ENCODE assay signal across 17 cellular contexts in the genomic region with DNA sequence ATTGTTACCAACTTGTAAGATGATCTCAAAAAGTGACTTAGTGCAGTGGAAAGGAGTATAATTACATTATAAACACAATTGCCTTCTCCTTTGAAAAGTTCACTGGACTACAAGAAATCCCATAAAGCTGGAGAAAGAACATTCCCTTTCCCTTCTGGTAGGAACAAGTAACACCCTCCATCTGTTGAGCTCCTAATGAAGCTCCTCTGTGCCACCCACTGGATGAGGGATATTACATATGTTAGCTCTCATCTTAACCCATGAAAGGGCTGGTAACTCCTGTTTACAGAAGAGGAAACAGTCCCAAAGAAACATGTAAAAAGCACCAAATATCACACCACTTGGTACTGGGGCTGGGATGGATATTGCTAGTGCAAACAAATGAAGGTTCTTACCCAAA. TPM values are rescaled to one million over a fixed set of nuclear protein-coding genes. Genes with fewer than 3 reads are reported as not detected.
DNase-seq lines count a peak whose midpoint lies in the region; ATAC-seq and TF ChIP-seq lines count a peak whose summit lies in the region.
"Had no signal": no experiment of that assay in that cellular context is flagged by ENCODE, and none has a peak within 500 bp of the region (broad histone marks: within the 10 kb centered on the region; RNA-seq: fewer than 3 reads in every experiment).

No MANE protein-coding gene starts in this region.

- H3K36me3 ChIP-seq in HEK293 (ENCODE audit: control insufficient read depth in 2 of 2, insufficient read depth in 1 of 2, low read length in 2 of 2), result peaks cover 77 to 89% of the 10 kb centered on the region in 2 experiments

- H3K27ac Mint-ChIP-seq in activated T-cell treated with anti-CD3 and anti-CD28 coated beads, Interleukin-2, amount 50 U/mL, for 24 hours, result peak overlapping the region; percentile 80
- H3K27ac Mint-ChIP-seq in WTC11 (peak overlapping the region; percentile 39; the same call in 1 of the 2 replicates), neural crest cell (ENCODE audit: unreplicated experiment) (no peak overlapping the region)

- no peak overlapping the region for H3K4me3 Mint-ChIP-seq in activated T-cell treated with anti-CD3 and anti-CD28 coated beads, Interleukin-2, amount 50 U/mL, for 24 hours
- no peak overlapping the region for H3K4me3 Mint-ChIP-seq in WTC11
- peak overlapping the region; percentile 15 for H3K4me3 Mint-ChIP-seq in neural crest cell
- H3K4me3 Mint-ChIP-seq: central memory CD8-positive, alpha-beta T cell; naive B cell had no signal

- no peaks in the 10 kb centered on the region for H3K4me1 ChIP-seq in HEK293 (ENCODE audit: control insufficient read depth, insufficient read depth, low read length)

- H3K9me3 ChIP-seq in HEK293 (ENCODE audit: control insufficient read depth, insufficient read depth, low read depth, low read length), result no peaks in the 10 kb centered on the region
- H3K9me3 ChIP-seq: heart left ventricle had no signal

- POLR2A ChIA-PET in HEK293 (lab: Yijun Ruan, JAX), result interaction anchor here (0.6 to 2.5 kb wide), 5 partner anchors 11 to 33 kb away, joined by 4 to 11 read pairs (median 5); partner anchors contain the start of genes EXOSC1, RRP12 and ZDHHC16
- POLR2A ChIA-PET in WTC11 (lab: Charles Lee), result interaction anchor here (1.0 to 1.2 kb wide), 2 partner anchors 20 to 33 kb away, joined by 3 read pairs; partner anchors contain the start of gene RRP12

- no peak for TF ChIP-seq CTCF in HEK293 (tag by site-specific recombination; IDR thresholded peaks at IDR 0.05)
- TF ChIP-seq CTCF in WTC11 (IDR thresholded peaks at IDR 0.05), result no peak
- TF ChIP-seq CTCF in neural crest cell (conservative IDR thresholded peaks at IDR 0.05), result no peak

- no peaks in the 10 kb centered on the region for H3K27me3 Mint-ChIP-seq in activated T-cell treated with anti-CD3 and anti-CD28 coated beads, Interleukin-2, amount 50 U/mL, for 24 hours
- H3K27me3 Mint-ChIP-seq in WTC11 (ENCODE audit: low read depth), result no peaks in the 10 kb centered on the region
- no peaks in the 10 kb centered on the region for H3K27me3 Mint-ChIP-seq in neural crest cell (ENCODE audit: low read depth)
- H3K27me3 Mint-ChIP-seq: central memory CD8-positive, alpha-beta T cell; naive B cell had no signal

- in situ Hi-C loops in ACHN (cut with HindIII; ENCODE audit: low pct_ligation_motif_present, low pct_unique_long_range_greater_than_20kb, low sequenced_read_pairs), result no loop called here

- H3K4me1 Mint-ChIP-seq in activated T-cell treated with anti-CD3 and anti-CD28 coated beads, Interleukin-2, amount 50 U/mL, for 24 hours (ENCODE audit: low read depth), result peaks cover 28% of the 10 kb centered on the region
- H3K4me1 Mint-ChIP-seq in WTC11 (peaks cover 6% of the 10 kb centered on the region), neural crest cell (peaks cover 4% of the 10 kb centered on the region)
- H3K4me1 Mint-ChIP-seq: central memory CD8-positive, alpha-beta T cell had no signal

- peaks cover 94% of the 10 kb centered on the region for H3K36me3 Mint-ChIP-seq in activated T-cell treated with anti-CD3 and anti-CD28 coated beads, Interleukin-2, amount 50 U/mL, for 24 hours (ENCODE audit: low read depth)
- H3K36me3 Mint-ChIP-seq in WTC11 (peaks cover 74% of the 10 kb centered on the region), neural crest cell (ENCODE audit: low read depth) (peaks cover 14% of the 10 kb centered on the region)
- H3K36me3 Mint-ChIP-seq: naive B cell had no signal

- DNase-seq in activated T-cell treated with anti-CD3 and anti-CD28 coated beads, Interleukin-2, amount 50 U/mL, for 24 hours, result no peak
- DNase-seq in activated T-cell treated with anti-CD3 and anti-CD28 coated beads, Interleukin-2, amount 50 U/mL, for 1 hour, result no peak
- no peak for DNase-seq in WTC11 (ENCODE audit: low spot score)
- no peak for DNase-seq in neural crest cell (ENCODE audit: low read depth, low spot score)
- DNase-seq in NCI-H510A treated with DMSO at 0.1 percent for 48 hours (lab: John Stamatoyannopoulos, UW), result no peak
- no peak for DNase-seq in NCI-H128 (lab: John Stamatoyannopoulos, UW; ENCODE audit: unreplicated experiment)
- no peak for DNase-seq in ACHN
- DNase-seq: GF-D8; H7; naive B cell; NCI-H226; retina; stimulated activated CD4-positive, alpha-beta T cell treated with anti-CD3 and anti-CD28 coated beads, Interleukin-2, amount 100 ng/mL, for 24 hours; T-helper 9 cell had no signal

- CTCF ChIA-PET in HEK293 (lab: Yijun Ruan, JAX), result interaction anchor here (0.6 to 1.3 kb wide), 2 partner anchors 32 to 33 kb away, joined by 4 to 6 read pairs; partner anchors contain the start of gene RRP12
- CTCF ChIA-PET in WTC11 (lab: Charles Lee), result interaction anchor here (1.0 to 1.8 kb wide), 6 partner anchors 9 to 63 kb away, joined by 3 to 6 read pairs (median 4); no protein-coding TSS in a partner anchor

- H3K27ac ChIP-seq in HEK293 (ENCODE audit: extremely low read depth, low read depth, low read length), result no peak overlapping the region
- H3K27ac ChIP-seq: heart left ventricle had no signal

- peak; percentile 52 for ATAC-seq in WTC11

- H3K4me3 ChIP-seq in HEK293 (ENCODE audit: low read depth, low read length), result no peak overlapping the region
- H3K4me3 ChIP-seq: heart left ventricle had no signal

- no peaks in the 10 kb centered on the region for H3K9me3 Mint-ChIP-seq in activated T-cell treated with anti-CD3 and anti-CD28 coated beads, Interleukin-2, amount 50 U/mL, for 24 hours
- no peaks in the 10 kb centered on the region for H3K9me3 Mint-ChIP-seq in WTC11
- no peaks in the 10 kb centered on the region for H3K9me3 Mint-ChIP-seq in neural crest cell
- H3K9me3 Mint-ChIP-seq: central memory CD8-positive, alpha-beta T cell; naive B cell had no signal

TF ChIP-seq in HEK293, 187 proteins besides CTCF, POLR2A, EP300 and RAD21 (continues in another document):
- TF ChIP-seq SP3 (tag by site-specific recombination; IDR thresholded peaks at IDR 0.05) (no peak), ZNF510 (tag by site-specific recombination; IDR thresholded peaks at IDR 0.05; ENCODE audit: insufficient replicate concordance) (no peak), PRDM6 (tag by site-specific recombination; IDR thresholded peaks at IDR 0.05) (no peak), ZNF175 (tag by site-specific recombination; IDR thresholded peaks at IDR 0.05) (no peak), ZNF423 (tag by site-specific recombination; IDR thresholded peaks at IDR 0.05) (no peak), SCRT2 (tag by site-specific recombination; IDR thresholded peaks at IDR 0.05) (peak; percentile 76; the same call in 1 of the 2 replicates), ZNF544 (tag by site-specific recombination; IDR thresholded peaks at IDR 0.05) (no peak), MZF1 (tag by site-specific recombination; IDR thresholded peaks at IDR 0.05; ENCODE audit: borderline replicate concordance) (peak; percentile 92; the same call in 1 of the 2 replicates), ZNF571 (tag by site-specific recombination; IDR thresholded peaks at IDR 0.05) (no peak), IKZF3 (tag by site-specific recombination; IDR thresholded peaks at IDR 0.05) (peak; percentile 59; the same call in 1 of the 2 replicates)

TF ChIP-seq in WTC11, 78 proteins besides CTCF, POLR2A, EP300 and RAD21:
- no peak for TF ChIP-seq ETV6 (CRISPR knock-in tag; IDR thresholded peaks at IDR 0.05)
- no peak for TF ChIP-seq KAT7 (CRISPR knock-in tag; IDR thresholded peaks at IDR 0.05; ENCODE audit: borderline replicate concordance)
- TF ChIP-seq, protein P1, sequence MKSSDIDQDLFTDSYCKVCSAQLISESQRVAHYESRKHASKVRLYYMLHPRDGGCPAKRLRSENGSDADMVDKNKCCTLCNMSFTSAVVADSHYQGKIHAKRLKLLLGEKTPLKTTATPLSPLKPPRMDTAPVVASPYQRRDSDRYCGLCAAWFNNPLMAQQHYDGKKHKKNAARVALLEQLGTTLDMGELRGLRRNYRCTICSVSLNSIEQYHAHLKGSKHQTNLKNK (CRISPR knock-in tag; IDR thresholded peaks at IDR 0.05), result peak; percentile 51; the same call in 1 of the 2 replicates
- TF ChIP-seq ATF2 (CRISPR knock-in tag; IDR thresholded peaks at IDR 0.05; ENCODE audit: borderline replicate concordance, low read depth), result no peak
- no peak for TF ChIP-seq MAX (CRISPR knock-in tag; IDR thresholded peaks at IDR 0.05)

RNA-seq across cellular contexts. Expression of gene PGAM1, which starts 8.1 kb away (rescaled TPM):
- total RNA-seq in WTC11 (2021) (833 to 990 TPM (median 989 TPM) in 3 replicates), neural crest cell (313 and 337 TPM in 2 replicates)

RNA-seq across cellular contexts. Expression of gene EXOSC1, which starts 11.8 kb away (rescaled TPM):
- total RNA-seq in WTC11 (2021) (48.4 to 53.7 TPM (median 50.0 TPM) in 3 replicates), neural crest cell (40.3 and 41.8 TPM in 2 replicates)

RNA-seq across cellular contexts. Expression of gene ZDHHC16, which starts 11.9 kb away (rescaled TPM):
- 39.6 to 44.4 TPM (median 44.0 TPM) in 3 replicates for total RNA-seq in WTC11 (2021)
- total RNA-seq in neural crest cell, result 58.1 and 58.2 TPM in 2 replicates

RNA-seq across cellular contexts. Expression of gene RRP12, which starts 32.9 kb away (rescaled TPM):
- total RNA-seq in WTC11 (2021) (44.9 to 56.6 TPM (median 45.6 TPM) in 3 replicates), neural crest cell (42.1 and 42.6 TPM in 2 replicates)
